In the genomic region with DNA sequence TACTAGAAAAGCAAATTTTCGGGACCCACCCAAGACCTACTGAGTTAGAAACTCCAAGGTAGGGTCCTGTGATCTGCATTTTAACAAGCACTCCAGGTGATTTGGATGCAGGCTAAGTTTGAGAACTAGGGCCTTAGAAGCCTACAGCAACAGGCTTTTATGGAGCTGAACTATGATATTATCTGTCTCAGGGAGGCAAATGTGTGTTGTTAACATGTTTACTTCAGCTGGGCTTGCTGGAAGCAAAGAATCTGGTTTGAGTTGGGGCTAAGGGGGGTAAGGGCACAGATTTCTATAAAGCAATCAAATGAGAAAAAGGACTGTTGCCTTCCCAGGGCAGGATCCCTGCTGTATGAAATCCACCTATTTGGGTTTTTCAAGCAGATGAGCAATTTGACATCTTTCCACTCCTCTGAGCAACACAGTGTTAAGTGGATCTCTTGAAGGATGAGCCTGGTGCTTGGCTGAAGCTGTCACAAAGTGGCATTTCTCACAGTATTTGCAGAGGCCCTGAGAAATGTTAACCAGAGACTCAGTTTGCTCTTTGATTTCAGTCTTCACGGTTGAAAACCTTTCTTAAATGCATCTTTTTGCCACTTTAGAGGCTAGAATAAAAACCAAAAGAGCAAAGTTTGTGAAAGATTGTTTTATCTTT, we compare ENCODE assay signal across 12 cellular contexts. TPM values are rescaled to one million over a fixed set of nuclear protein-coding genes. Genes with fewer than 3 reads are reported as not detected.
DNase-seq lines count a peak whose midpoint lies in the region; ATAC-seq and TF ChIP-seq lines count a peak whose summit lies in the region.
"Had no signal": no experiment of that assay in that cellular context is flagged by ENCODE, and none has a peak within 500 bp of the region (broad histone marks: within the 10 kb centered on the region; RNA-seq: fewer than 3 reads in every experiment).

No MANE protein-coding gene starts in this region.

- DNase-seq in activated CD8-positive, alpha-beta T cell treated with anti-CD3 and anti-CD28 coated beads, Interleukin-2, amount 10 ng/mL, durations not matched to agents 7 days and 5 days: no peak
- DNase-seq in activated CD8-positive, alpha-beta T cell treated with anti-CD3 and anti-CD28 coated beads for 36 hours: no peak
- peak; percentile 30 for DNase-seq in NCI-H2227 (lab: John Stamatoyannopoulos, UW; ENCODE audit: unreplicated experiment)
- no peak for DNase-seq in prostate gland (ENCODE audit: low spot score)
- DNase-seq in NCI-H2196 treated with DMSO at 0.1 percent for 48 hours (lab: John Stamatoyannopoulos, UW; ENCODE audit: unreplicated experiment): no peak
- no peak for DNase-seq in lower lobe of right lung
- DNase-seq in ecto neural progenitor cell (ENCODE audit: low spot score): no peak
- DNase-seq: NCI-H2171, upper lobe of left lung had no signal

- H3K27ac Mint-ChIP-seq in activated CD8-positive, alpha-beta T cell treated with anti-CD3 and anti-CD28 coated beads, Interleukin-2, amount 10 ng/mL, durations not matched to agents 7 days and 5 days: peak overlapping the region; percentile 10
- H3K27ac Mint-ChIP-seq in activated CD8-positive, alpha-beta T cell treated with anti-CD3 and anti-CD28 coated beads for 36 hours: no peak overlapping the region
- H3K27ac Mint-ChIP-seq: GM23338 had no signal

- H3K4me1 ChIP-seq in prostate gland (replicated peaks) (peaks cover 5% of the 10 kb centered on the region), lower lobe of right lung (no peaks in the 10 kb centered on the region)
- H3K4me1 ChIP-seq: Peyer's patch, upper lobe of left lung had no signal

- intact Hi-C loops in activated CD8-positive, alpha-beta T cell treated with anti-CD3 and anti-CD28 coated beads for 36 hours (cut with micrococcal nuclease): no loop called here
- intact Hi-C loops in prostate gland (cut with DNase I): no loop called here
- intact Hi-C loops in lower lobe of right lung (cut with DNase I): no loop called here

- no peaks in the 10 kb centered on the region for H3K27me3 Mint-ChIP-seq in activated CD8-positive, alpha-beta T cell treated with anti-CD3 and anti-CD28 coated beads, Interleukin-2, amount 10 ng/mL, durations not matched to agents 7 days and 5 days (ENCODE audit: low read depth)
- no peaks in the 10 kb centered on the region for H3K27me3 Mint-ChIP-seq in activated CD8-positive, alpha-beta T cell treated with anti-CD3 and anti-CD28 coated beads for 36 hours

- H3K4me3 Mint-ChIP-seq in activated CD8-positive, alpha-beta T cell treated with anti-CD3 and anti-CD28 coated beads, Interleukin-2, amount 10 ng/mL, durations not matched to agents 7 days and 5 days: no peak overlapping the region
- no peak overlapping the region for H3K4me3 Mint-ChIP-seq in activated CD8-positive, alpha-beta T cell treated with anti-CD3 and anti-CD28 coated beads for 36 hours
- H3K4me3 Mint-ChIP-seq: GM23338 had no signal

- peaks cover 31% of the 10 kb centered on the region for H3K4me1 Mint-ChIP-seq in activated CD8-positive, alpha-beta T cell treated with anti-CD3 and anti-CD28 coated beads, Interleukin-2, amount 10 ng/mL, durations not matched to agents 7 days and 5 days (ENCODE audit: low read depth)
- peaks cover 3% of the 10 kb centered on the region for H3K4me1 Mint-ChIP-seq in activated CD8-positive, alpha-beta T cell treated with anti-CD3 and anti-CD28 coated beads for 36 hours (ENCODE audit: low read depth)
- H3K4me1 Mint-ChIP-seq: GM23338 had no signal

- H3K9me3 ChIP-seq in prostate gland (no peaks in the 10 kb centered on the region), lower lobe of right lung (no peaks in the 10 kb centered on the region)
- H3K9me3 ChIP-seq: Peyer's patch, upper lobe of left lung had no signal

- TF ChIP-seq POLR2A in prostate gland (IDR thresholded peaks at IDR 0.05): no peak

- H3K36me3 ChIP-seq in prostate gland (no peaks in the 10 kb centered on the region), lower lobe of right lung (no peaks in the 10 kb centered on the region)
- H3K36me3 ChIP-seq: Peyer's patch, upper lobe of left lung had no signal

- no peak for ATAC-seq in activated CD8-positive, alpha-beta T cell treated with anti-CD3 and anti-CD28 coated beads, Interleukin-2, amount 10 ng/mL, durations not matched to agents 7 days and 5 days
- ATAC-seq in activated CD8-positive, alpha-beta T cell treated with anti-CD3 and anti-CD28 coated beads for 36 hours: no peak
- ATAC-seq in GM21825 (IDR thresholded peaks at IDR 0.05; ENCODE audit: unreplicated experiment): peak; percentile 31
- no peak for ATAC-seq in lower lobe of right lung
- ATAC-seq: GM23338 had no signal

- TF ChIP-seq CTCF in activated CD8-positive, alpha-beta T cell treated with anti-CD3 and anti-CD28 coated beads for 36 hours (IDR thresholded peaks at IDR 0.05): no peak
- TF ChIP-seq CTCF in prostate gland (IDR thresholded peaks at IDR 0.05) (no peak), lower lobe of right lung (IDR thresholded peaks at IDR 0.05) (no peak)

- CTCF ChIA-PET in activated CD8-positive, alpha-beta T cell treated with anti-CD3 and anti-CD28 coated beads, Interleukin-2, amount 10 ng/mL, durations not matched to agents 7 days and 5 days (lab: Charles Lee): interaction anchor here (0.7 to 1.2 kb wide), 6 partner anchors 9 to 565 kb away, joined by 3 to 5 read pairs (median 3); no protein-coding TSS in a partner anchor
- CTCF ChIA-PET in activated CD8-positive, alpha-beta T cell treated with anti-CD3 and anti-CD28 coated beads for 36 hours (lab: Charles Lee): interaction anchor here (1.5 to 2.4 kb wide), 3 partner anchors 33 to 566 kb away, joined by 4 to 10 read pairs (median 10); no protein-coding TSS in a partner anchor

- H3K9me3 Mint-ChIP-seq in activated CD8-positive, alpha-beta T cell treated with anti-CD3 and anti-CD28 coated beads, Interleukin-2, amount 10 ng/mL, durations not matched to agents 7 days and 5 days (ENCODE audit: insufficient read depth): no peaks in the 10 kb centered on the region
- no peaks in the 10 kb centered on the region for H3K9me3 Mint-ChIP-seq in activated CD8-positive, alpha-beta T cell treated with anti-CD3 and anti-CD28 coated beads for 36 hours
- H3K9me3 Mint-ChIP-seq: GM23338 had no signal

- H3K27me3 ChIP-seq in prostate gland (replicated peaks; ENCODE audit: insufficient read depth) (no peaks in the 10 kb centered on the region), lower lobe of right lung (ENCODE audit: low read depth) (no peaks in the 10 kb centered on the region)
- H3K27me3 ChIP-seq: Peyer's patch, upper lobe of left lung had no signal

- POLR2A ChIA-PET in activated CD8-positive, alpha-beta T cell treated with anti-CD3 and anti-CD28 coated beads, Interleukin-2, amount 10 ng/mL, durations not matched to agents 7 days and 5 days (lab: Charles Lee): interaction anchor here (0.8 kb wide), 1 partner anchor 18 kb away, joined by 3 read pairs; no protein-coding TSS in a partner anchor
- POLR2A ChIA-PET in activated CD8-positive, alpha-beta T cell treated with anti-CD3 and anti-CD28 coated beads for 36 hours (lab: Charles Lee): no interaction called here

- H3K36me3 Mint-ChIP-seq in activated CD8-positive, alpha-beta T cell treated with anti-CD3 and anti-CD28 coated beads, Interleukin-2, amount 10 ng/mL, durations not matched to agents 7 days and 5 days (ENCODE audit: low read depth): peaks cover 8% of the 10 kb centered on the region
- H3K36me3 Mint-ChIP-seq in activated CD8-positive, alpha-beta T cell treated with anti-CD3 and anti-CD28 coated beads for 36 hours (ENCODE audit: low read depth): no peaks in the 10 kb centered on the region

- H3K27ac ChIP-seq in prostate gland (peak overlapping the region; percentile 41 to 68), lower lobe of right lung (no peak overlapping the region)
- H3K27ac ChIP-seq: Peyer's patch, upper lobe of left lung had no signal

- 70% methylated on average over 2 of the region's 2 CpGs for WGBS in prostate gland

- H3K4me3 ChIP-seq in prostate gland (no peak overlapping the region), lower lobe of right lung (no peak overlapping the region)
- H3K4me3 ChIP-seq: GM23338, Peyer's patch, upper lobe of left lung had no signal

RNA-seq across cellular contexts. Expression of gene SOCS2, which starts 36.2 kb away (rescaled TPM):
- total RNA-seq in activated CD8-positive, alpha-beta T cell treated with anti-CD3 and anti-CD28 coated beads, Interleukin-2, amount 10 ng/mL, durations not matched to agents 7 days and 5 days: 10 to 100 TPM; 33.7 to 39.0 TPM
- 10 to 100 TPM; 40.5 to 40.8 TPM for total RNA-seq in activated CD8-positive, alpha-beta T cell treated with anti-CD3 and anti-CD28 coated beads for 36 hours
- total RNA-seq in prostate gland: 100 to 1,000 TPM; 125 to 273 TPM
- 20.0 TPM for total RNA-seq in lower lobe of right lung
